9 cellular contexts compared by ENCODE assay signal in the genomic region with DNA sequence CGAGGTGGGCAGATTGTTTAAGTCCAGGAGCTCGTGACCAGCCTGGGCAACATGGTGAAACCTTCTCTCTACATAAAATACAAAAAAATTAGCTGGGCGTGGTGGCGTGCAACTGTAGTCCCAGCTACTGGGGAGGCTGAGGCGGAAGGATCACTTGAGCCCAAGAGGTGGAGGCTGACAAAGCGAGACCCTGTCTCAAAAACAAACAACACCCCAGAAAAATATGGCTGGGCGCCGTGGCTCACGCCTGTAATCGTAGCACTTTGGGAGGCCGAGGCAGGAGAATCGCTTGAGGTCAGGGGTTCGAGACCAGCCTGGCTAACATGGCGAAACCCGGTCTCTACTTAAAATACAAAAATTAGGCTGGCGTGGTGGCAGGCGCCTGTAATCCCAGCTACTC. TPM values are rescaled to one million over a fixed set of nuclear protein-coding genes. Genes with fewer than 3 reads are reported as not detected.
DNase-seq lines count a peak whose midpoint lies in the region; ATAC-seq and TF ChIP-seq lines count a peak whose summit lies in the region.
"Had no signal": no experiment of that assay in that cellular context is flagged by ENCODE, and none has a peak within 500 bp of the region (broad histone marks: within the 10 kb centered on the region; RNA-seq: fewer than 3 reads in every experiment).

No MANE protein-coding gene starts in this region.

- H3K9me3 Mint-ChIP-seq in HFFc6 = peaks cover 5% of the 10 kb centered on the region; the same call in 1 of the 2 replicates

- in situ Hi-C loops in astrocyte of the spinal cord (cut with HindIII; ENCODE audit: low sequenced_read_pairs) = no loop called here

- H3K36me3 ChIP-seq in ACC112 (ENCODE audit: insufficient read depth, low read length) (no peaks in the 10 kb centered on the region), muscle layer of colon (ENCODE audit: insufficient read depth, low read length) (peaks cover 8% of the 10 kb centered on the region)

- DNase-seq in HFFc6 (no peak), astrocyte of the spinal cord (ENCODE audit: low read depth, low spot score) (no peak), EL (no peak), GF-D8 (lab: John Stamatoyannopoulos, UW) (no peak)
- DNase-seq in stimulated activated CD4-positive, alpha-beta T cell treated with anti-CD3 and anti-CD28 coated beads, Interleukin-12 subunit alpha, Interleukin-12 subunit beta, amount 100 ng/mL, for 4 hours = no peak
- DNase-seq: NCI-H345 had no signal

- no peaks in the 10 kb centered on the region for H3K9me3 ChIP-seq in muscle layer of colon (ENCODE audit: low read length)

- H3K36me3 Mint-ChIP-seq in HFFc6 (ENCODE audit: low read depth) = peaks cover 9% of the 10 kb centered on the region

- H3K27me3 ChIP-seq in ACC112 (ENCODE audit: insufficient read depth, low read length) = no peaks in the 10 kb centered on the region
- no peaks in the 10 kb centered on the region for H3K27me3 ChIP-seq in muscle layer of colon (ENCODE audit: control insufficient read depth in 1 of 2, insufficient read depth in 2 of 2, low read length in 2 of 2)

- H2AFZ ChIP-seq in ACC112 (ENCODE audit: low read length, unreplicated experiment) = no peak overlapping the region

- H3K27ac Mint-ChIP-seq in HFFc6 = peak overlapping the region; percentile 99

- 0 out of 2 replicates have a peak overlapping the region, but pooled peaks have one; percentile 91 for H3K27ac ChIP-seq in ACC112 (ENCODE audit: low read depth, low read length)
- H3K27ac ChIP-seq in muscle layer of colon (ENCODE audit: low read depth, low read length) = no peak overlapping the region

- TF ChIP-seq CTCF in HFFc6 (IDR thresholded peaks at IDR 0.05) = no peak
- TF ChIP-seq CTCF in astrocyte of the spinal cord (IDR thresholded peaks at IDR 0.05; ENCODE audit: low read depth, low read length) = no peak

- H3K27me3 Mint-ChIP-seq in HFFc6 (ENCODE audit: insufficient read depth) = peaks cover 5% of the 10 kb centered on the region

- peaks cover 8% of the 10 kb centered on the region for H3K79me2 ChIP-seq in ACC112 (ENCODE audit: control insufficient read depth, insufficient read depth, low read length, unreplicated experiment)

- H3K4me1 ChIP-seq in ACC112 (ENCODE audit: control insufficient read depth, insufficient read depth, low read length, unreplicated experiment) (peaks cover 5% of the 10 kb centered on the region), muscle layer of colon (ENCODE audit: insufficient read depth, low read length) (peaks cover 12% of the 10 kb centered on the region)

- peak overlapping the region; percentile 94 for H3K4me3 Mint-ChIP-seq in HFFc6

- H3K9ac ChIP-seq in muscle layer of colon (ENCODE audit: low read length) = peak overlapping the region; percentile 84

- H3K4me1 Mint-ChIP-seq in HFFc6 (ENCODE audit: low read depth) = peaks cover 29% of the 10 kb centered on the region

- peak overlapping the region; percentile 89 for H3K4me3 ChIP-seq in ACC112 (ENCODE audit: low read depth, low read length)
- peak overlapping the region; percentile 76 for H3K4me3 ChIP-seq in astrocyte of the spinal cord (ENCODE audit: low read depth, low read length)
- peak overlapping the region in 1 of 2 donors; percentile 78 for H3K4me3 ChIP-seq in muscle layer of colon (ENCODE audit: low read depth in 1 of 2, low read length in 2 of 2)

- ATAC-seq in GM21737 (IDR thresholded peaks at IDR 0.05; ENCODE audit: unreplicated experiment) = no peak

RNA-seq across cellular contexts. Expression of a gene that starts 3.4 kb away (rescaled TPM):
- 100 to 1,000 TPM; 337 to 467 (median 441) TPM for total RNA-seq in HFFc6 (2021; fragmentation: NEBNext Ultra II Directional; extraction: Animal tissue kit (Norgen Biotek cat#: 25700))

RNA-seq across cellular contexts. Expression of a gene that starts 21.6 kb away (rescaled TPM):
- total RNA-seq in HFFc6 (2021; fragmentation: NEBNext Ultra II Directional; extraction: Animal tissue kit (Norgen Biotek cat#: 25700)) = 10 to 100 TPM; 35.5 to 48.5 (median 45.6) TPM

RNA-seq across cellular contexts. Expression of a gene that starts 24.9 kb away (rescaled TPM):
- 1 to 10 TPM in 5 of 6 experiments, under 1 TPM in 1; 0.69 to 3.5 (median 1.7) TPM for total RNA-seq in HFFc6 (2021; fragmentation: NEBNext Ultra II Directional; extraction: Animal tissue kit (Norgen Biotek cat#: 25700))

RNA-seq across cellular contexts. Expression of a gene that starts 40.5 kb away (rescaled TPM):
- total RNA-seq in HFFc6 (2021; fragmentation: NEBNext Ultra II Directional; extraction: Animal tissue kit (Norgen Biotek cat#: 25700)) = under 1 TPM in 1 of 6 experiments, not detected in 5; 0.43 TPM

RNA-seq across cellular contexts. Expression of a gene that starts 46.2 kb away (rescaled TPM):
- 10 to 100 TPM; 34.9 to 36.4 (median 35.6) TPM for total RNA-seq in HFFc6 (2021; fragmentation: NEBNext Ultra II Directional; extraction: Animal tissue kit (Norgen Biotek cat#: 25700))
